9 cellular contexts compared by ENCODE assay signal in the genomic region with DNA sequence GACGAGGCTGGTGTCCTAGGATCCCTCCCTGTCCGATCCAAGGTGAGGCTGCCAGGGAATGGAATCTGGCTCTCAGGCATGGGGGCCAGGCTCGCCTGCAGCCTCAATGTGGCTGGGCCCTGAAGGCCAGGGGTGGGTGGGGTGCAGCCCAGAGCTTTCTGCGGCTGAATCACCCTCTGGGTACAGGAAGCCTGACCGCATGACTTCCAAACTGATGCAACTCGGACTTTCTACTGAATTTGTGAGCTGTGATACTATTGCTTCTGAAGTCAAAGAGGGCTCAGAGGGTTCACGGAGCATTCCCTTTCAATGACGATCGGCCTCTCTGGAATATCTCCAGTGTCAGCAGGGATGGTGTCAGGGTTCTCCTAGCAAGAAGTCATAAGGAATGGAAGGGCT.
DNase-seq lines count a peak whose midpoint lies in the region; ATAC-seq and TF ChIP-seq lines count a peak whose summit lies in the region.
"Had no signal": no experiment of that assay in that cellular context is flagged by ENCODE, and none has a peak within 500 bp of the region (broad histone marks: within the 10 kb centered on the region; RNA-seq: fewer than 3 reads in every experiment).

No MANE protein-coding gene starts in this region.

- peak; percentile 99 for DNase-seq in EH (ENCODE audit: low read depth)
- DNase-seq in SKM-1 treated with dmso at 0.1 percent for 144 hours (lab: John Stamatoyannopoulos, UW; ENCODE audit: unreplicated experiment): peak; percentile 59
- DNase-seq in foreskin fibroblast: peak; percentile 97 to 98
- peak; percentile 94 for DNase-seq in posterior vena cava (ENCODE audit: low spot score)
- DNase-seq in progenitor cell of endocrine pancreas (ENCODE audit: low spot score, unreplicated experiment): no peak
- DNase-seq in OCI-M1 (lab: John Stamatoyannopoulos, UW): no peak
- DNase-seq: NCI-H1694 had no signal

- ATAC-seq in GM21423 (IDR thresholded peaks at IDR 0.05; ENCODE audit: unreplicated experiment) (no peak), GM21619 (IDR thresholded peaks at IDR 0.05; ENCODE audit: unreplicated experiment) (no peak)

- TF ChIP-seq CTCF in foreskin fibroblast (IDR thresholded peaks at IDR 0.05; ENCODE audit: low read depth, low read length): no peak
- TF ChIP-seq CTCF in progenitor cell of endocrine pancreas (IDR thresholded peaks at IDR 0.05; ENCODE audit: unreplicated experiment): no peak

- H3K9me3 Mint-ChIP-seq in progenitor cell of endocrine pancreas (ENCODE audit: low read depth): peaks cover 5% of the 10 kb centered on the region

- H3K4me3 ChIP-seq in foreskin fibroblast (ENCODE audit: low read depth in 1 of 2, low read length in 2 of 2): no peak overlapping the region

- H3K27ac Mint-ChIP-seq in progenitor cell of endocrine pancreas: no peak overlapping the region

- peaks cover 2% of the 10 kb centered on the region for H3K4me1 Mint-ChIP-seq in progenitor cell of endocrine pancreas (ENCODE audit: low read depth)

- H3K4me3 Mint-ChIP-seq in progenitor cell of endocrine pancreas (ENCODE audit: low read depth): no peak overlapping the region

- H3K36me3 Mint-ChIP-seq in progenitor cell of endocrine pancreas (ENCODE audit: insufficient read depth): no peaks in the 10 kb centered on the region

- intact Hi-C loops in posterior vena cava (cut with DNase I): no loop called here

- H3K27me3 Mint-ChIP-seq in progenitor cell of endocrine pancreas: no peaks in the 10 kb centered on the region

Comparison
In these comparisons a context has a peak if more than half of its experiments do, and no peak if none do; other contexts are left out.
1. DNase-seq: peak in EH (single experiment), SKM-1 treated with dmso at 0.1 percent for 144 hours (single experiment), foreskin fibroblast (2 of 2) and posterior vena cava (single experiment); none in progenitor cell of endocrine pancreas (single experiment) and OCI-M1 (single experiment).